Comparison of ENCODE assay signal across 19 cellular contexts in the genomic region with DNA sequence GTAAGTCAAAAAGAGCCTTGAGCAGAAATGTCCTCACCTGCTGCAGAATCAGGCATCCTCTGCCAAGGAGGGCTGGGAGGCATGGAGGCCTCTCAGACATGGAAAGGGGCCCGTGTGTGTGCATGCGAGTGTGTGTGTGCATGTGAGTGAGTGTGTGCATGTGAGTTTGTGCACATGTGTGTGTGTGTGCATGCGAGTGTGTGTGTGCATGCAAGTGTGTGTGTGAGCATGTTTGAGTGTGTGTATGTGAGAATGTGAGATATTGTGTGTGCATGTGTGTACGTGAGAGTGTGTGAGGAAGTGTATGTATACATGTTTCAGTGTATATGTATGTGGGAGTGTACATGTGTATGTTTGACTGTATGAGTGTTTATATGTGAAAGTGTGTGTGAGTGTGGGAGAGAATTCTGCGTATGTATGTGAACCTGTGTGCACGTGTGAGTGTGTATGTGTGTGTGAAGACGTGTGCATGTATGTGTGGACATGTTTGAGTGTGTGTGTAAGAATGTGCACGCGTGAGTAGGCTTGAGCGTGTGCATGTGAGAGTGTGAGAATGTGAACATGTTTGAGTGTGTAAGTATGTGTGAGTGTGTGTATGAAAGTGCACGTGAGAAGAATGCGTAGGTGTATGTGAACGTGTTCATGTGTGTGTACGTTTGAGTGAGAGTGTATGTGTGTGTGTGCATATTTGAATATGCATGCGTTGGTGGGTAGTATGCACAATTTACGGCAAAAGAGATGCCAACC.
"Had no signal": no experiment of that assay in that cellular context is flagged by ENCODE, and none has a peak within 500 bp of the region (broad histone marks: within the 10 kb centered on the region; RNA-seq: fewer than 3 reads in every experiment).

No MANE protein-coding gene starts in this region.

- H3K4me2 ChIP-seq: neural progenitor cell had no signal

- H3K4me1 Mint-ChIP-seq: neural progenitor cell had no signal

- H3K27ac Mint-ChIP-seq: dendritic cell treated with granulocyte-macrophage colony-stimulating factor and Interleukin-4, amounts not matched to agents 40 ng/mL and 50 ng/mL, for 4 days; effector memory CD8-positive, alpha-beta T cell; natural killer cell treated with Interleukin-12 subunit alpha and Interleukin-12 subunit beta and Interleukin-15 and Interleukin-18, amount 100 ng/mL, for 72 hours; neural progenitor cell had no signal

- H3K27ac ChIP-seq: esophagus muscularis mucosa, gastroesophageal sphincter, neural progenitor cell, ovary had no signal

- H3K4me3 Mint-ChIP-seq: dendritic cell treated with granulocyte-macrophage colony-stimulating factor and Interleukin-4, amounts not matched to agents 40 ng/mL and 50 ng/mL, for 4 days; effector memory CD8-positive, alpha-beta T cell; natural killer cell treated with Interleukin-12 subunit alpha and Interleukin-12 subunit beta and Interleukin-15 and Interleukin-18, amount 100 ng/mL, for 72 hours; neural progenitor cell had no signal

- H3K36me3 Mint-ChIP-seq: natural killer cell treated with Interleukin-12 subunit alpha and Interleukin-12 subunit beta and Interleukin-15 and Interleukin-18, amount 100 ng/mL, for 72 hours; neural progenitor cell had no signal

- H3K27me3 ChIP-seq: esophagus muscularis mucosa, neural progenitor cell, ovary, right atrium auricular region had no signal

- H3K36me3 ChIP-seq: esophagus muscularis mucosa, gastroesophageal sphincter, neural progenitor cell, ovary, right atrium auricular region had no signal

- H3K9me3 Mint-ChIP-seq: dendritic cell treated with granulocyte-macrophage colony-stimulating factor and Interleukin-4, amounts not matched to agents 40 ng/mL and 50 ng/mL, for 4 days; natural killer cell treated with Interleukin-12 subunit alpha and Interleukin-12 subunit beta and Interleukin-15 and Interleukin-18, amount 100 ng/mL, for 72 hours; neural progenitor cell had no signal

- H2AFZ ChIP-seq: neural progenitor cell had no signal

- H3K9ac ChIP-seq: neural progenitor cell had no signal

- DNase-seq: effector memory CD8-positive, alpha-beta T cell; glutamatergic neuron; kidney; left colon; left ventricle myocardium superior; mesenchymal stem cell; midbrain; nucleus accumbens; ovary; small intestine; stimulated activated CD4-positive, alpha-beta T cell treated with anti-CD3 and anti-CD28 coated beads, Interleukin-2, amount 100 ng/mL, for 48 hours; stimulated activated naive CD4-positive, alpha-beta T cell treated with Interleukin-2 at 50 U/mL for 16 hours had no signal

- FAIRE-seq: kidney, small intestine had no signal

- H3K4me3 ChIP-seq: esophagus muscularis mucosa, gastroesophageal sphincter, lung, neural progenitor cell, ovary, right atrium auricular region had no signal

- ATAC-seq: effector memory CD8-positive, alpha-beta T cell; gastroesophageal sphincter; left colon; natural killer cell treated with Interleukin-12 subunit alpha and Interleukin-12 subunit beta and Interleukin-15 and Interleukin-18, amount 100 ng/mL, for 72 hours had no signal

- H3K27me3 Mint-ChIP-seq: effector memory CD8-positive, alpha-beta T cell; natural killer cell treated with Interleukin-12 subunit alpha and Interleukin-12 subunit beta and Interleukin-15 and Interleukin-18, amount 100 ng/mL, for 72 hours had no signal

- H3K9me3 ChIP-seq: esophagus muscularis mucosa, gastroesophageal sphincter, ovary, right atrium auricular region had no signal

- H3K4me1 ChIP-seq: esophagus muscularis mucosa, gastroesophageal sphincter, neural progenitor cell, right atrium auricular region had no signal
